17 cellular contexts compared by ENCODE assay signal in the genomic region with DNA sequence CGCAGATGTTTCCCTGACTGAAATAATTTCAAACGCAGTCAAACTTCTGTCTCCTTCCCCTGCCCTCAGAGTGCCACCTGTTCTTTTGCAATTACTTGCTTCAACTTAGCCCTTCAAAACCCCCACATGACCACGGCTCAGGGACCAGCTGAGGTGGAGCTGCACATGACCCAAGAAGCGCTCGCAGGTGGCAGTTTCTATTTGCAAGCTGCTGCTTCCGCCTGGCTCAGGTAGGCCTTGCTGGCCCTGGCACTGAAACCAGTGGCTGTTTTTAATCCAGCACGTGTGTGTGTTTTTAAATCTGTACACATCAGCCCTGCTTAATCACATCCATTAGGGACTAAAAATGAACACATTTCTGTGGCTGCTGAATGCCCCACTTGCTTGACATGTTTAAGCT.
DNase-seq lines count a peak whose midpoint lies in the region; ATAC-seq and TF ChIP-seq lines count a peak whose summit lies in the region.
"Had no signal": no experiment of that assay in that cellular context is flagged by ENCODE, and none has a peak within 500 bp of the region (broad histone marks: within the 10 kb centered on the region; RNA-seq: fewer than 3 reads in every experiment).

No MANE protein-coding gene starts in this region.

- BruUV-seq in A673 (replicated peaks; lab: Mats Ljungman, UMichigan) (TSS peak; percentile 16), OCI-LY7 (replicated peaks; lab: Mats Ljungman, UMichigan) (no TSS peak)

- peaks cover 2% of the 10 kb centered on the region for H3K27me3 Mint-ChIP-seq in endothelial cell (ENCODE audit: unreplicated experiment)

- no peak overlapping the region for H3K27ac Mint-ChIP-seq in endothelial cell (ENCODE audit: unreplicated experiment)
- H3K27ac Mint-ChIP-seq: GM23338 had no signal

- H3K27me3 ChIP-seq in A673 (replicated peaks; ENCODE audit: insufficient read depth, low read depth, low read length, poor library complexity) (no peaks in the 10 kb centered on the region), BE2C (no peaks in the 10 kb centered on the region), gastroesophageal sphincter (no peaks in the 10 kb centered on the region)

- no peak for TF ChIP-seq POLR2A in gastroesophageal sphincter (IDR thresholded peaks at IDR 0.05)

- H3K4me1 ChIP-seq in A673 (ENCODE audit: insufficient read depth, low read length, poor library complexity, severe bottlenecking) (no peaks in the 10 kb centered on the region), OCI-LY7 (ENCODE audit: insufficient read depth, low read length, poor library complexity, severe bottlenecking) (peaks cover 56% of the 10 kb centered on the region), BE2C (no peaks in the 10 kb centered on the region), gastroesophageal sphincter (no peaks in the 10 kb centered on the region)
- H3K4me1 ChIP-seq: A549 had no signal

- H3K36me3 ChIP-seq in A673 (ENCODE audit: insufficient read depth, low read length, poor library complexity, severe bottlenecking) (peaks cover 20% of the 10 kb centered on the region), OCI-LY7 (ENCODE audit: insufficient read depth, low read length) (peaks cover 92% of the 10 kb centered on the region), BE2C (no peaks in the 10 kb centered on the region), gastroesophageal sphincter (peaks cover 0 to 92% of the 10 kb centered on the region in 2 donors)

- no peak overlapping the region for H3K4me3 Mint-ChIP-seq in endothelial cell (ENCODE audit: unreplicated experiment)
- H3K4me3 Mint-ChIP-seq: GM23338 had no signal

- CTCF ChIA-PET in A673 (lab: Charles Lee): no interaction called here
- CTCF ChIA-PET in OCI-LY7 (lab: Charles Lee; ENCODE audit: unreplicated experiment): interaction anchor here (0.6 to 1.5 kb wide), 4 partner anchors 15 to 84 kb away, joined by 3 to 4 read pairs (median 3); no protein-coding TSS in a partner anchor

- no peaks in the 10 kb centered on the region for H4K20me1 ChIP-seq in OCI-LY7 (ENCODE audit: insufficient read depth, low read length)

- TF ChIP-seq CTCF in A673 (conservative IDR thresholded peaks at IDR 0.05; ENCODE audit: low read depth, low read length): no peak
- no peak for TF ChIP-seq CTCF in OCI-LY7 (conservative IDR thresholded peaks at IDR 0.05; ENCODE audit: low read length)
- TF ChIP-seq CTCF in BE2C (IDR thresholded peaks at IDR 0.05; ENCODE audit: low read depth, low read length): no peak
- TF ChIP-seq CTCF in endothelial cell (IDR thresholded peaks at IDR 0.05; ENCODE audit: unreplicated experiment): no peak
- no peak for TF ChIP-seq CTCF in gastroesophageal sphincter (IDR thresholded peaks at IDR 0.05)

- TF ChIP-seq EP300 in gastroesophageal sphincter (IDR thresholded peaks at IDR 0.05): no peak

- H3K9me2 ChIP-seq in OCI-LY7 (ENCODE audit: insufficient read depth, low read length): no peaks in the 10 kb centered on the region

- H3K9me3 ChIP-seq in A673 (ENCODE audit: low read depth, low read length, poor library complexity, severe bottlenecking) (no peaks in the 10 kb centered on the region), OCI-LY7 (ENCODE audit: low read length) (peaks cover 46% of the 10 kb centered on the region), BE2C (no peaks in the 10 kb centered on the region), gastroesophageal sphincter (no peaks in the 10 kb centered on the region)
- H3K9me3 ChIP-seq: A549 had no signal

- no peaks in the 10 kb centered on the region for H3K4me1 Mint-ChIP-seq in endothelial cell (ENCODE audit: unreplicated experiment)
- H3K4me1 Mint-ChIP-seq: GM23338 had no signal

- no peak overlapping the region for H3K27ac ChIP-seq in A673 (ENCODE audit: low read depth, low read length, poor library complexity, severe bottlenecking)
- peak overlapping the region; percentile 100 for H3K27ac ChIP-seq in OCI-LY7 (ENCODE audit: low read depth, low read length, poor library complexity, severe bottlenecking)
- H3K27ac ChIP-seq in gastroesophageal sphincter: no peak overlapping the region
- H3K27ac ChIP-seq: A549 had no signal

- WGBS in gastroesophageal sphincter (ENCODE audit: low coverage in 1 of 2), 2 donors: 95 to 100% methylated on average over 2 to 4 of the region's 7 CpGs

- DNase-seq in A673 (ENCODE audit: low spot score) (no peak), OCI-LY7 (ENCODE audit: low spot score) (peak; percentile 97), islet precursor cell (peak; percentile 35), BE2C (no peak), endothelial cell (ENCODE audit: low spot score) (no peak)
- DNase-seq: Calu3, DND-41, GF-D8, NCI-H1092, NCI-H1694 treated with DMSO at 0.1 percent for 48 hours, NCI-H446, NCI-H82 had no signal

- POLR2A ChIA-PET in A673 (lab: Charles Lee; ENCODE audit: low non-redundant PET): no interaction called here
- POLR2A ChIA-PET in OCI-LY7 (lab: Charles Lee): interaction anchor here (0.5 to 1.6 kb wide), 8 partner anchors 12 to 870 kb away, joined by 3 to 8 read pairs (median 3); no protein-coding TSS in a partner anchor

- no peak overlapping the region for H3K4me3 ChIP-seq in A673 (ENCODE audit: low read depth, low read length, poor library complexity, severe bottlenecking)
- H3K4me3 ChIP-seq in OCI-LY7 (ENCODE audit: low read depth, low read length, poor library complexity, severe bottlenecking): no peak overlapping the region
- H3K4me3 ChIP-seq in BE2C (ENCODE audit: low read depth, low read length): no peak overlapping the region
- no peak overlapping the region for H3K4me3 ChIP-seq in gastroesophageal sphincter
- H3K4me3 ChIP-seq: A549, GM23338 had no signal

- no peaks in the 10 kb centered on the region for H3K79me2 ChIP-seq in OCI-LY7 (ENCODE audit: insufficient read depth, low read depth, low read length)

- H3K36me3 Mint-ChIP-seq in endothelial cell (ENCODE audit: low read depth, unreplicated experiment): peaks cover 47% of the 10 kb centered on the region

- ATAC-seq in GM21360 (IDR thresholded peaks at IDR 0.05; ENCODE audit: unreplicated experiment) (peak; percentile 64), gastroesophageal sphincter (no peak), GM18873 (IDR thresholded peaks at IDR 0.05; ENCODE audit: low FRiP score, unreplicated experiment) (no peak)

- intact Hi-C loops in A673 (cut with micrococcal nuclease; ENCODE audit: unreplicated experiment) (no loop called here), OCI-LY7 (cut with micrococcal nuclease; ENCODE audit: unreplicated experiment) (loop anchor here (1.0 to 5.0 kb wide), 3 partner anchors 81 to 104 kb away; a partner anchor contains a TSS)

- peak overlapping the region; percentile 64 for H3K4me2 ChIP-seq in OCI-LY7 (ENCODE audit: low read length)
- H3K4me2 ChIP-seq: A549, GM23338 had no signal

- no peaks in the 10 kb centered on the region for H3K9me3 Mint-ChIP-seq in endothelial cell (ENCODE audit: unreplicated experiment)

- no peak overlapping the region for H2AFZ ChIP-seq in OCI-LY7 (ENCODE audit: low read length)
- H2AFZ ChIP-seq: GM23338 had no signal

Comparison
In these comparisons a context has a peak if more than half of its experiments do, and no peak if none do; other contexts are left out.
1. DNase-seq: peak in OCI-LY7 (single experiment) and islet precursor cell (single experiment); none in A673 (single experiment), BE2C (single experiment) and endothelial cell (single experiment).